In genomic region chr17:77753691-77754265, GRCh38 we compare ENCODE assay signal across 15 cellular contexts.
DNase-seq lines count a peak whose midpoint lies in the region; ATAC-seq and TF ChIP-seq lines count a peak whose summit lies in the region.
"Had no signal": no experiment of that assay in that cellular context is flagged by ENCODE, and none has a peak within 500 bp of the region (broad histone marks: within the 10 kb centered on the region; RNA-seq: fewer than 3 reads in every experiment).

No MANE protein-coding gene starts in this region.

- ATAC-seq in upper lobe of right lung (no peak), GM21528 (IDR thresholded peaks at IDR 0.05; ENCODE audit: low FRiP score, unreplicated experiment) (no peak)

- H2AK5ac ChIP-seq in neuronal stem cell (ENCODE audit: low read depth, low read length) = peak overlapping the region; percentile 78

- H3K36me3 ChIP-seq in endodermal cell (ENCODE audit: control insufficient read depth, insufficient read depth, low read length) = no peaks in the 10 kb centered on the region
- no peaks in the 10 kb centered on the region for H3K36me3 ChIP-seq in neuronal stem cell (replicated peaks in 1 of 2; ENCODE audit: control insufficient read depth in 2 of 2, insufficient read depth in 2 of 2, low read length in 2 of 2)
- no peaks in the 10 kb centered on the region for H3K36me3 ChIP-seq in upper lobe of right lung
- no peaks in the 10 kb centered on the region for H3K36me3 ChIP-seq in vagina
- H3K36me3 ChIP-seq: BLaER1 had no signal

- no peaks in the 10 kb centered on the region for H3K27me3 ChIP-seq in endodermal cell (ENCODE audit: control insufficient read depth, insufficient read depth, low read length, poor library complexity, severe bottlenecking)
- no peaks in the 10 kb centered on the region for H3K27me3 ChIP-seq in neuronal stem cell (ENCODE audit: control insufficient read depth in 3 of 3, insufficient read depth in 3 of 3, low read depth in 1 of 3, low read length in 3 of 3)
- no peaks in the 10 kb centered on the region for H3K27me3 ChIP-seq in upper lobe of right lung
- no peaks in the 10 kb centered on the region for H3K27me3 ChIP-seq in vagina
- H3K27me3 ChIP-seq: BLaER1 had no signal

- H3K4me1 ChIP-seq in endodermal cell (ENCODE audit: control insufficient read depth, insufficient read depth, low read length) (no peaks in the 10 kb centered on the region), neuronal stem cell (ENCODE audit: control insufficient read depth in 2 of 2, insufficient read depth in 1 of 2, low read depth in 1 of 2, low read length in 2 of 2) (peaks cover 0 to 12% of the 10 kb centered on the region in 2 donors), upper lobe of right lung (no peaks in the 10 kb centered on the region), vagina (no peaks in the 10 kb centered on the region)
- H3K4me1 ChIP-seq: Caco-2 had no signal

- 93 to 96% methylated on average over 7 to 12 of the region's 12 CpGs for WGBS in endodermal cell (ENCODE audit: insufficient coverage in 1 of 2, insufficient read length in 1 of 2), 2 experiments
- no CpG with 5 or more reads among the region's 12 CpGs for WGBS in neuronal stem cell (ENCODE audit: extremely low coverage in 2 of 2, insufficient read length in 2 of 2, insufficient replicate concordance in 1 of 2), 2 donors

- H3K23ac ChIP-seq in neuronal stem cell (ENCODE audit: low read depth, low read length, poor library complexity) = no peak overlapping the region

- H3K18ac ChIP-seq in neuronal stem cell (ENCODE audit: low read length) = peak overlapping the region; percentile 46

- no peaks in the 10 kb centered on the region for H3K4me1 Mint-ChIP-seq in endodermal cell
- H3K4me1 Mint-ChIP-seq: CD8-positive, alpha-beta memory T cell had no signal

- peak; percentile 49 for DNase-seq in activated effector memory CD4-positive, alpha-beta T cell treated with anti-CD3 and anti-CD28 coated beads, Interleukin-2, amount 50 U/mL, for 16 hours
- DNase-seq in activated effector memory CD4-positive, alpha-beta T cell treated with Interleukin-2 at 50 U/mL for 16 hours = no peak
- DNase-seq in endodermal cell (peak; percentile 41), neuronal stem cell (ENCODE audit: low spot score) (no peak), upper lobe of right lung (peak; percentile 54), vagina (ENCODE audit: extremely low spot score in 2 of 2) (no peak), NCI-H1930 (lab: John Stamatoyannopoulos, UW) (no peak)
- DNase-seq: 8988T; AML-193; CD8-positive, alpha-beta memory T cell; GM23248; H9 had no signal

- peaks cover 1% of the 10 kb centered on the region for H3K9me3 Mint-ChIP-seq in endodermal cell
- H3K9me3 Mint-ChIP-seq: CD8-positive, alpha-beta memory T cell had no signal

- no peak overlapping the region for H4K8ac ChIP-seq in neuronal stem cell (ENCODE audit: low read depth, low read length)

- no peak overlapping the region for H3K14ac ChIP-seq in neuronal stem cell (ENCODE audit: low read length)

- H2BK12ac ChIP-seq in neuronal stem cell (ENCODE audit: low read length) = no peak overlapping the region

- no peaks in the 10 kb centered on the region for H3K9me3 ChIP-seq in endodermal cell (ENCODE audit: control insufficient read depth, low read length)
- H3K9me3 ChIP-seq in neuronal stem cell (replicated peaks in 1 of 2; ENCODE audit: control insufficient read depth in 2 of 2, insufficient read depth in 1 of 2, low read depth in 1 of 2, low read length in 2 of 2) = no peaks in the 10 kb centered on the region
- H3K9me3 ChIP-seq in upper lobe of right lung = no peaks in the 10 kb centered on the region
- peaks cover 4% of the 10 kb centered on the region for H3K9me3 ChIP-seq in vagina

- no peaks in the 10 kb centered on the region for H3K79me1 ChIP-seq in neuronal stem cell (ENCODE audit: low read depth, low read length)

- intact Hi-C loops in upper lobe of right lung (cut with DNase I) = no loop called here
- intact Hi-C loops in vagina (cut with DNase I) = no loop called here

- no peak overlapping the region for H4K91ac ChIP-seq in neuronal stem cell (ENCODE audit: low read depth, low read length, poor library complexity)

- H2AFZ ChIP-seq in neuronal stem cell (ENCODE audit: low read length) = no peak overlapping the region
- H2AFZ ChIP-seq: GM23248 had no signal

- no peak overlapping the region for H3K27ac ChIP-seq in endodermal cell (ENCODE audit: low read depth, low read length)
- no peak overlapping the region for H3K27ac ChIP-seq in neuronal stem cell (replicated peaks; ENCODE audit: low read length)
- H3K27ac ChIP-seq in upper lobe of right lung = no peak overlapping the region
- H3K27ac ChIP-seq in vagina = no peak overlapping the region
- H3K27ac ChIP-seq: BLaER1, GM23248 had no signal

- H3K4me3 ChIP-seq in endodermal cell (ENCODE audit: low read length) (no peak overlapping the region), neuronal stem cell (ENCODE audit: low read length in 2 of 2) (no peak overlapping the region), upper lobe of right lung (no peak overlapping the region), vagina (no peak overlapping the region)
- H3K4me3 ChIP-seq: BLaER1, GM23248 had no signal

- no peak overlapping the region for H3K9ac ChIP-seq in endodermal cell (ENCODE audit: extremely low read depth, low read length, poor library complexity, severe bottlenecking)
- no peak overlapping the region for H3K9ac ChIP-seq in neuronal stem cell (ENCODE audit: low read depth, low read length, poor library complexity)
- H3K9ac ChIP-seq: BLaER1, GM23248 had no signal

- H2BK5ac ChIP-seq in neuronal stem cell (ENCODE audit: low read length) = no peak overlapping the region

- no peaks in the 10 kb centered on the region for H3K36me3 Mint-ChIP-seq in endodermal cell (ENCODE audit: low read depth)
- H3K36me3 Mint-ChIP-seq: CD8-positive, alpha-beta memory T cell had no signal

- H3K4me3 Mint-ChIP-seq in endodermal cell = no peak overlapping the region
- H3K4me3 Mint-ChIP-seq: CD8-positive, alpha-beta memory T cell; H9 had no signal

- peak overlapping the region; percentile 23 for H2BK15ac ChIP-seq in neuronal stem cell (ENCODE audit: low read length)

- H2BK120ac ChIP-seq in neuronal stem cell (ENCODE audit: low read depth, low read length) = no peak overlapping the region

- no peak for TF ChIP-seq CTCF in endodermal cell (conservative IDR thresholded peaks at IDR 0.05)
- no peak for TF ChIP-seq CTCF in upper lobe of right lung (IDR thresholded peaks at IDR 0.05)
- TF ChIP-seq CTCF in vagina (IDR thresholded peaks at IDR 0.05) = no peak

- peaks cover 6% of the 10 kb centered on the region for H3K27me3 Mint-ChIP-seq in endodermal cell (ENCODE audit: insufficient read depth)

- H3K4me2 ChIP-seq in neuronal stem cell (ENCODE audit: insufficient read depth, low read length, poor library complexity, severe bottlenecking) = no peak overlapping the region
- H3K4me2 ChIP-seq: BLaER1 had no signal

- H3K27ac Mint-ChIP-seq in endodermal cell = no peak overlapping the region

- H3K4ac ChIP-seq in neuronal stem cell (ENCODE audit: low read length) = no peak overlapping the region

- TF ChIP-seq POLR2A in vagina (IDR thresholded peaks at IDR 0.05) = no peak

Comparison
In these comparisons a context has a peak if more than half of its experiments do, and no peak if none do; other contexts are left out.
1. DNase-seq: peak in activated effector memory CD4-positive, alpha-beta T cell treated with anti-CD3 and anti-CD28 coated beads, Interleukin-2, amount 50 U/mL, for 16 hours (single experiment), endodermal cell (single experiment) and upper lobe of right lung (single experiment); none in activated effector memory CD4-positive, alpha-beta T cell treated with Interleukin-2 at 50 U/mL for 16 hours (single experiment), neuronal stem cell (single experiment), vagina (0 of 2) and NCI-H1930 (0 of 2).